In the genomic region with DNA sequence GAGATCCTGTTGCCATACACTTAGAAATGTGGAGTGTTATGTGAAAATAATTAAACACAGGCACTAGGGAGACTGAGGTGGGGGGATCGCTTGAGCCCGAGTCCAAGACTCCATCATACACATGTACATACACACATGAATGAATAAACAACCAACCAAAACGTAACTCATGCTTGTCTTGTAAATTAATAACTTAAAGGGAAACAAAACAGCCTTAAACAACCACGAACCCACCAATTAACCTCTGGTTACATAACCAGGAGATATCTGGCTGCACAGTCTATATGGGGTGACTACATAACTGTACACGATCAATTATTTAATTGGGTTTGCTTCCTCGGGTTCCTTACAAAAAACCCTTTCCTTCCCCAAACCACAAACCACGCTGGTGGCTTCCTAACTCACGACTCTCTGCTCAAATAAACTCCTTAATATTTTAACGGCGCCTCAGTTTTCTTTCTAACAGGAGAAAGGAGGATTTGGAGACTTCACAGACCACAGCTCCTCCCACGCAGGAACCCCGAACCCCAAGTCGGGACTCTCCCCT, we compare ENCODE assay signal across 8 cellular contexts. TPM values are rescaled to one million over a fixed set of nuclear protein-coding genes. Genes with fewer than 3 reads are reported as not detected.
DNase-seq lines count a peak whose midpoint lies in the region; ATAC-seq, FAIRE-seq and TF ChIP-seq lines count a peak whose summit lies in the region.

No MANE protein-coding gene starts in this region.

- dilution Hi-C loops in IMR-90 (cut with HindIII; ENCODE audit: low sequenced_read_pairs, unreplicated experiment) = no loop called here

- ATAC-seq in heart left ventricle (no peak), left cardiac atrium (no peak), IMR-90 (ENCODE audit: low read depth) (peak; percentile 2), left colon (peak; percentile 7), HG03442 (IDR thresholded peaks at IDR 0.05; ENCODE audit: unreplicated experiment) (no peak)

- TF ChIP-seq CTCF in heart left ventricle (IDR thresholded peaks at IDR 0.05) = no peak
- TF ChIP-seq CTCF in IMR-90 (conservative IDR thresholded peaks at IDR 0.05; ENCODE audit: low read depth, low read length) = no peak
- no peak for TF ChIP-seq CTCF in astrocyte (IDR thresholded peaks at IDR 0.05; ENCODE audit: insufficient read depth, low read depth, low read length)

- TF ChIP-seq RAD21 in IMR-90 (IDR thresholded peaks at IDR 0.05; ENCODE audit: low read length) = no peak

- TSS peak; percentile 59 for BruUV-seq in IMR-90 (replicated peaks; lab: Mats Ljungman, UMichigan)

- H4K20me1 ChIP-seq in IMR-90 (ENCODE audit: insufficient read depth, low read length) (no peaks in the 10 kb centered on the region), astrocyte (ENCODE audit: insufficient read depth, low read length) (no peaks in the 10 kb centered on the region)

- H3K27ac ChIP-seq in heart left ventricle = peak overlapping the region; percentile 47 to 84 (median 72)
- peak overlapping the region; percentile 70 for H3K27ac ChIP-seq in IMR-90 (ENCODE audit: insufficient read depth, low read length)
- H3K27ac ChIP-seq in astrocyte (ENCODE audit: low read depth, low read length) = peak overlapping the region; percentile 78
- no peak overlapping the region for H3K27ac ChIP-seq in thymus (ENCODE audit: low read depth)

- H2AFZ ChIP-seq in IMR-90 (replicated peaks; ENCODE audit: low read length, poor library complexity) (peak overlapping the region; percentile 98), astrocyte (ENCODE audit: low read depth, low read length) (peak overlapping the region; percentile 88)

- peaks cover 48% of the 10 kb centered on the region for H3K79me2 ChIP-seq in astrocyte (ENCODE audit: insufficient read depth, low read length)

- peaks cover 0 to 3% (median 0%) of the 10 kb centered on the region in 12 donors for H3K9me3 ChIP-seq in heart left ventricle
- H3K9me3 ChIP-seq in IMR-90 (ENCODE audit: control insufficient read depth, insufficient read depth, low read length) = no peaks in the 10 kb centered on the region
- H3K9me3 ChIP-seq in astrocyte (ENCODE audit: insufficient read depth, low read depth, low read length) = no peaks in the 10 kb centered on the region
- peaks cover 1% of the 10 kb centered on the region for H3K9me3 ChIP-seq in thymus (ENCODE audit: control insufficient read depth)

- H2BK120ac ChIP-seq in IMR-90 (ENCODE audit: low read depth, low read length) = no peak overlapping the region

- H3K36me3 ChIP-seq in heart left ventricle (no peaks in the 10 kb centered on the region), IMR-90 (ENCODE audit: control insufficient read depth, insufficient read depth, low read length) (no peaks in the 10 kb centered on the region; the same call in 1 of the 2 replicates), astrocyte (ENCODE audit: insufficient read depth, low read length) (no peaks in the 10 kb centered on the region), thymus (ENCODE audit: control insufficient read depth, insufficient read depth) (no peaks in the 10 kb centered on the region)

- peaks cover 20% of the 10 kb centered on the region for H3K36me3 Mint-ChIP-seq in astrocyte (ENCODE audit: low read depth, unreplicated experiment)

- no peak overlapping the region for H2BK20ac ChIP-seq in IMR-90 (ENCODE audit: low read depth, low read length)

- H3K9ac ChIP-seq in IMR-90 (ENCODE audit: low read depth, low read length) (peak overlapping the region; percentile 86), astrocyte (ENCODE audit: low read length) (peak overlapping the region; percentile 93)

- peak overlapping the region; percentile 89 for H3K23ac ChIP-seq in IMR-90 (ENCODE audit: low read depth, low read length)

- no peak for FAIRE-seq in astrocyte (lab: Jason Lieb, UNC)

- H4K8ac ChIP-seq in IMR-90 (ENCODE audit: low read depth in 2 of 2, low read length in 2 of 2) = no peak overlapping the region

- H2BK5ac ChIP-seq in IMR-90 (ENCODE audit: low read depth, low read length, poor library complexity, severe bottlenecking) = peak overlapping the region; percentile 3

- H3K4me3 ChIP-seq in heart left ventricle (peak overlapping the region; percentile 74 to 98 (median 88)), IMR-90 (ENCODE audit: insufficient read depth, low read depth, low read length) (peak overlapping the region; percentile 91), astrocyte (ENCODE audit: insufficient read depth, low read depth, low read length) (peak overlapping the region; percentile 83), thymus (ENCODE audit: low read length) (peak overlapping the region; percentile 92)

- peaks cover 26 to 30% of the 10 kb centered on the region in 2 experiments; a peak in 3 of 4 replicates for H3K79me1 ChIP-seq in IMR-90 (ENCODE audit: low read depth in 1 of 2, low read length in 2 of 2)

- H3K4ac ChIP-seq in IMR-90 (ENCODE audit: low read depth, low read length) = peak overlapping the region; percentile 11; the same call in 1 of the 2 replicates

- H4K5ac ChIP-seq in IMR-90 (ENCODE audit: low read depth, low read length) = no peak overlapping the region

- H2BK15ac ChIP-seq in IMR-90 (ENCODE audit: low read depth, low read length) = no peak overlapping the region

- in situ Hi-C loops in IMR-90 (cut with MboI; ENCODE audit: low sequenced_read_pairs) = no loop called here

- no peaks in the 10 kb centered on the region for H3K27me3 Mint-ChIP-seq in astrocyte (ENCODE audit: low read depth, unreplicated experiment)

- peaks cover 6% of the 10 kb centered on the region for H3K4me1 Mint-ChIP-seq in astrocyte (ENCODE audit: low read depth, unreplicated experiment)

- H3K9me3 Mint-ChIP-seq in astrocyte (ENCODE audit: unreplicated experiment) = peaks cover 23% of the 10 kb centered on the region

- H3K4me3 Mint-ChIP-seq in astrocyte (ENCODE audit: unreplicated experiment) = peak overlapping the region; percentile 92

- H3K56ac ChIP-seq in IMR-90 (ENCODE audit: extremely low read depth, insufficient read depth, low read length) = peak overlapping the region; percentile 47; the same call in 1 of the 2 replicates

- DNase-seq in heart left ventricle = no peak
- DNase-seq in left cardiac atrium = no peak
- peak; percentile 5 for DNase-seq in IMR-90
- DNase-seq in astrocyte (ENCODE audit: low read depth) = no peak
- no peak for DNase-seq in left colon
- no peak for DNase-seq in cortex of kidney (lab: John Stamatoyannopoulos, UW)

- H3K27me3 ChIP-seq in heart left ventricle = no peaks in the 10 kb centered on the region
- no peaks in the 10 kb centered on the region for H3K27me3 ChIP-seq in IMR-90 (ENCODE audit: control insufficient read depth, insufficient read depth, low read length)
- no peaks in the 10 kb centered on the region for H3K27me3 ChIP-seq in astrocyte (ENCODE audit: insufficient read depth, low read length)
- no peaks in the 10 kb centered on the region for H3K27me3 ChIP-seq in thymus (ENCODE audit: control insufficient read depth, insufficient read depth)

- peak overlapping the region; percentile 89 for H3K27ac Mint-ChIP-seq in astrocyte (ENCODE audit: unreplicated experiment)

- no peaks in the 10 kb centered on the region for H3K9me1 ChIP-seq in IMR-90 (ENCODE audit: insufficient read depth, low read length)

- no peak overlapping the region for H2AK5ac ChIP-seq in IMR-90 (ENCODE audit: low read depth, low read length)

- 2 to 4% (median 4%) methylated on average over 13 of the region's 13 CpGs for WGBS in heart left ventricle, 4 donors
- WGBS in IMR-90 (ENCODE audit: extremely low coverage in 2 of 2, insufficient read length in 1 of 2), 2 experiments = no CpG with 5 or more reads among the region's 13 CpGs
- WGBS in thymus = 2% methylated on average over 13 of the region's 13 CpGs

- POLR2A ChIA-PET in IMR-90 (lab: Charles Lee; ENCODE audit: unreplicated experiment) = no interaction called here

- CTCF ChIA-PET in IMR-90 (lab: Yijun Ruan, JAX) = no interaction called here

- peak overlapping the region; percentile 92 for H2AK9ac ChIP-seq in IMR-90 (replicated peaks; ENCODE audit: low read depth, low read length, poor library complexity)

- peak overlapping the region; percentile 3; the same call in 1 of the 2 replicates for H3K18ac ChIP-seq in IMR-90 (ENCODE audit: low read depth, low read length)

- 0 out of 2 replicates have a peak overlapping the region, but pooled peaks have one; percentile 48 for H3K14ac ChIP-seq in IMR-90 (replicated peaks; ENCODE audit: low read depth, low read length)

- peaks cover 0 to 21% (median 11%) of the 10 kb centered on the region in 12 donors for H3K4me1 ChIP-seq in heart left ventricle
- H3K4me1 ChIP-seq in IMR-90 (ENCODE audit: control insufficient read depth, insufficient read depth, low read length) = peaks cover 4% of the 10 kb centered on the region; the same call in 1 of the 2 replicates
- peaks cover 6% of the 10 kb centered on the region for H3K4me1 ChIP-seq in astrocyte (ENCODE audit: insufficient read depth, low read length)
- peaks cover 8% of the 10 kb centered on the region for H3K4me1 ChIP-seq in thymus (ENCODE audit: control insufficient read depth, insufficient read depth, low read length)

- H3K4me2 ChIP-seq in IMR-90 (ENCODE audit: low read depth, low read length) = peak overlapping the region; percentile 99
- H3K4me2 ChIP-seq in astrocyte (ENCODE audit: low read length) = peak overlapping the region; percentile 96

- no peak for TF ChIP-seq POLR2A in heart left ventricle (IDR thresholded peaks at IDR 0.05)
- TF ChIP-seq POLR2A in IMR-90 (IDR thresholded peaks at IDR 0.05; ENCODE audit: low read depth, low read length) = no peak

- no peak overlapping the region; the same call in 1 of the 2 replicates for H4K91ac ChIP-seq in IMR-90 (ENCODE audit: insufficient read depth, low read depth, low read length)

- intact Hi-C loops in heart left ventricle (cut with DNase I) (loop anchor here in 3 of 10 donors (2.0 to 10.0 kb wide), 3 partner anchors 27 to 143 kb away; a partner anchor contains a TSS), left cardiac atrium (cut with DNase I) (no loop called here), IMR-90 (cut with micrococcal nuclease) (loop anchor here (2.0 kb wide), 1 partner anchor 145 kb away; no protein-coding TSS in a partner anchor), left colon (cut with DNase I, micrococcal nuclease) (no loop called here)

RNA-seq across cellular contexts. Expression of a gene that starts 0.8 kb away (rescaled TPM):
- total RNA-seq in heart left ventricle (1 to 10 TPM in 5 of 9 donors, under 1 TPM in 4; 0.60 to 3.6 (median 1.0) TPM), left cardiac atrium (1 to 10 TPM; 1.5 to 1.8 TPM), IMR-90 (2012; rRNA removed) (4.5 and 5.6 TPM in 2 replicates), astrocyte (2.3 and 4.0 TPM in 2 replicates), left colon (1 to 10 TPM; 2.0 to 2.3 TPM)
- polyA plus RNA-seq in heart left ventricle (1 to 10 TPM in 1 of 2 donors, under 1 TPM in 1; 0.46 to 1.6 TPM), IMR-90 (2012; rRNA removed) (1.2 and 1.8 TPM in 2 replicates), thymus (3.0 TPM)
- polyA plus RNA-seq in IMR-90 (2012; cell fraction: cytosol; rRNA removed) = 0.19 and 0.33 TPM in 2 replicates
- 0.10 and 1.0 TPM in 2 replicates for polyA plus RNA-seq in IMR-90 (2012; cell fraction: nucleus; rRNA removed; ENCODE audit: low replicate concordance)

RNA-seq across cellular contexts. Expression of a gene that starts 26.3 kb away (rescaled TPM):
- total RNA-seq in heart left ventricle = 1 to 10 TPM; 1.5 to 5.4 (median 3.2) TPM
- polyA plus RNA-seq in heart left ventricle = 1 to 10 TPM; 2.4 to 3.2 TPM
- total RNA-seq in left cardiac atrium = 1 to 10 TPM; 5.1 TPM
- total RNA-seq in IMR-90 (2012; rRNA removed) = 10.8 and 14.2 TPM in 2 replicates
- 3.4 and 3.8 TPM in 2 replicates for polyA plus RNA-seq in IMR-90 (2012; rRNA removed)
- polyA plus RNA-seq in IMR-90 (2012; cell fraction: cytosol; rRNA removed) = 1.3 and 1.4 TPM in 2 replicates
- polyA plus RNA-seq in IMR-90 (2012; cell fraction: nucleus; rRNA removed; ENCODE audit: low replicate concordance) = 2.1 and 2.2 TPM in 2 replicates
- 7.5 and 9.4 TPM in 2 replicates for total RNA-seq in astrocyte
- 1 to 10 TPM; 4.9 to 5.9 TPM for total RNA-seq in left colon
- polyA plus RNA-seq in thymus = 10.0 TPM

Comparison
In these comparisons a context has a peak if more than half of its experiments do, and no peak if none do; other contexts are left out.
1. ATAC-seq: peak in IMR-90 (single experiment) and left colon (single experiment); none in heart left ventricle (0 of 4), left cardiac atrium (0 of 2) and HG03442 (single experiment).
2. Peak in every context shown above with its lines, with median percentiles within 50 percentile points of each other: H3K4me3 ChIP-seq.